23 cellular contexts compared by ENCODE assay signal in the genomic region with DNA sequence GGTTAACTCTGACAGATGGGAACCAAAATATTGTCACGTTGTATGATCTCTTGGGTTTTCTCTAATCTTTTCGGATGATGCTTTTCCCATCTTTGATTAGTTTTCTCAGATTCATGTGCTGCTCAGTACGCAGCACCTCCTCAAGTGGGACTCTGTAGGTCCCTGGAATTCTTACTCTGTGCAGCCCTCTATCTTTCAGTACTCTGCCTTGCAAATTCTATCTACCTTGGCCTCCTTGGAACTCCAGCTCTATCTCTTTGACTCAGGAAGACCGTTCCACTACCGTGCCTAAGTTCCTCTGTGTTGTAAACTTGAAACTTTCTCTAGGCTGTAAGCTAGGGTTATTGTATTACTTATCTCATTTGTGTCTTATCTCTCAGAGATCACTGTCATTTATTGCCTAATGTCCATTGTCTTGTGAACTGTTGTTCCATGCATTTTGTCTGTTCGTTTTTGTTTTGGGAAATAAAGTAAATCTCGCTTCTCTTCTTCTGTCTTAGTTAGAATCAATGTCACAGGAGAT.
"Had no signal": no experiment of that assay in that cellular context is flagged by ENCODE, and none has a peak within 500 bp of the region (broad histone marks: within the 10 kb centered on the region; RNA-seq: fewer than 3 reads in every experiment).

No MANE protein-coding gene starts in this region.

- H3K4me1 Mint-ChIP-seq: activated naive CD8-positive, alpha-beta T cell treated with anti-CD3 and anti-CD28 coated beads, Interleukin-2, amount 10 ng/mL, durations not matched to agents 7 days and 5 days; central memory CD8-positive, alpha-beta T cell had no signal

- H3K9me3 Mint-ChIP-seq: activated naive CD4-positive, alpha-beta T cell treated with anti-CD3 and anti-CD28 coated beads for 36 hours; activated naive CD8-positive, alpha-beta T cell treated with anti-CD3 and anti-CD28 coated beads, Interleukin-2, amount 10 ng/mL, durations not matched to agents 7 days and 5 days; activated T-cell treated with anti-CD3 and anti-CD28 coated beads, Interleukin-2, amount 50 U/mL, for 24 hours; central memory CD8-positive, alpha-beta T cell; naive thymus-derived CD4-positive, alpha-beta T cell; type B pancreatic cell had no signal

- H3K4me1 ChIP-seq: breast epithelium, esophagus muscularis mucosa, lower lobe of right lung, prostate gland, spleen, testis had no signal

- H3K4me3 Mint-ChIP-seq: activated naive CD4-positive, alpha-beta T cell treated with anti-CD3 and anti-CD28 coated beads for 36 hours; activated naive CD8-positive, alpha-beta T cell treated with anti-CD3 and anti-CD28 coated beads, Interleukin-2, amount 10 ng/mL, durations not matched to agents 7 days and 5 days; activated T-cell treated with anti-CD3 and anti-CD28 coated beads, Interleukin-2, amount 50 U/mL, for 24 hours; central memory CD8-positive, alpha-beta T cell; naive thymus-derived CD4-positive, alpha-beta T cell; type B pancreatic cell had no signal

- H3K27ac ChIP-seq: breast epithelium, esophagus muscularis mucosa, lower lobe of right lung, neutrophil, ovary, prostate gland, spleen, testis had no signal

- DNase-seq: activated CD8-positive, alpha-beta memory T cell treated with anti-CD3 and anti-CD28 coated beads for 24 hours; activated CD8-positive, alpha-beta memory T cell treated with anti-CD3 and anti-CD28 coated beads, Interleukin-2, amount 50 U/mL, for 4 hours; activated naive CD4-positive, alpha-beta T cell treated with anti-CD3 and anti-CD28 coated beads for 36 hours; activated naive CD8-positive, alpha-beta T cell treated with anti-CD3 and anti-CD28 coated beads, Interleukin-2, amount 10 ng/mL, durations not matched to agents 7 days and 5 days; activated T-cell treated with anti-CD3 and anti-CD28 coated beads, Interleukin-2, amount 50 U/mL, for 24 hours; amniotic stem cell; effector memory CD4-positive, alpha-beta T cell; head of caudate nucleus; left colon; lower lobe of right lung; naive thymus-derived CD4-positive, alpha-beta T cell; ovary; spleen; stimulated activated CD4-positive, alpha-beta T cell treated with anti-CD3 and anti-CD28 coated beads, Interleukin-4, amount 100 ng/mL, for 1 hour; stimulated activated naive CD4-positive, alpha-beta T cell; T-helper 9 cell; testis had no signal

- H3K27me3 Mint-ChIP-seq: type B pancreatic cell had no signal

- H3K36me3 ChIP-seq: breast epithelium, esophagus muscularis mucosa, lower lobe of right lung, neutrophil, ovary, prostate gland, spleen had no signal

- H3K27ac Mint-ChIP-seq: activated naive CD4-positive, alpha-beta T cell treated with anti-CD3 and anti-CD28 coated beads for 36 hours; activated naive CD8-positive, alpha-beta T cell treated with anti-CD3 and anti-CD28 coated beads, Interleukin-2, amount 10 ng/mL, durations not matched to agents 7 days and 5 days; activated T-cell treated with anti-CD3 and anti-CD28 coated beads, Interleukin-2, amount 50 U/mL, for 24 hours; naive thymus-derived CD4-positive, alpha-beta T cell; type B pancreatic cell had no signal

- H3K36me3 Mint-ChIP-seq: activated naive CD8-positive, alpha-beta T cell treated with anti-CD3 and anti-CD28 coated beads, Interleukin-2, amount 10 ng/mL, durations not matched to agents 7 days and 5 days; naive thymus-derived CD4-positive, alpha-beta T cell; type B pancreatic cell had no signal

- ATAC-seq: left colon, lower lobe of right lung had no signal

- H3K9me3 ChIP-seq: breast epithelium, esophagus muscularis mucosa, lower lobe of right lung, neutrophil, ovary, prostate gland, spleen, testis had no signal

- H3K4me3 ChIP-seq: breast epithelium, esophagus muscularis mucosa, lower lobe of right lung, ovary, prostate gland, spleen, testis had no signal

- H3K27me3 ChIP-seq: breast epithelium, esophagus muscularis mucosa, neutrophil, ovary, spleen, testis had no signal
